Comparison of ENCODE assay signal across 8 cellular contexts in genomic region chrX:49270249-49270921, GRCh38. TPM values are rescaled to one million over a fixed set of nuclear protein-coding genes. Genes with fewer than 3 reads are reported as not detected.
DNase-seq lines count a peak whose midpoint lies in the region; ATAC-seq and TF ChIP-seq lines count a peak whose summit lies in the region.

No MANE protein-coding gene starts in this region.

- H3K4me1 ChIP-seq in adrenal gland (replicated peaks in 1 of 2) = peaks cover 0 to 17% of the 10 kb centered on the region in 2 donors
- H3K4me1 ChIP-seq in left lung = peaks cover 7 to 29% of the 10 kb centered on the region in 2 donors

- no peaks in the 10 kb centered on the region for H3K9me3 Mint-ChIP-seq in T-helper 1 cell treated with Interleukin-12 subunit alpha and Interleukin-12 subunit beta and Interleukin-4 antibody, amounts not matched to agents 30 μg/mL and 1 μg/mL, for 36 hours

- no peaks in the 10 kb centered on the region for H3K27me3 Mint-ChIP-seq in T-helper 1 cell treated with Interleukin-12 subunit alpha and Interleukin-12 subunit beta and Interleukin-4 antibody, amounts not matched to agents 30 μg/mL and 1 μg/mL, for 36 hours (ENCODE audit: low read depth)

- peak overlapping the region; percentile 13 to 99 (median 93) for H3K27ac ChIP-seq in adrenal gland
- H3K27ac ChIP-seq in left lung = peak overlapping the region; percentile 85 to 92
- H3K27ac ChIP-seq in temporal lobe (ENCODE audit: low read depth, low read length) = peak overlapping the region; percentile 37

- peak overlapping the region; percentile 87 for H3K27ac Mint-ChIP-seq in T-helper 1 cell treated with Interleukin-12 subunit alpha and Interleukin-12 subunit beta and Interleukin-4 antibody, amounts not matched to agents 30 μg/mL and 1 μg/mL, for 36 hours

- intact Hi-C loops in adrenal gland (cut with DNase I) = no loop called here
- intact Hi-C loops in left lung (cut with DNase I) = no loop called here

- TF ChIP-seq CTCF in adrenal gland (IDR thresholded peaks at IDR 0.05) (no peak), left lung (IDR thresholded peaks at IDR 0.05) (no peak)

- peak overlapping the region; percentile 78 for H3K4me3 Mint-ChIP-seq in T-helper 1 cell treated with Interleukin-12 subunit alpha and Interleukin-12 subunit beta and Interleukin-4 antibody, amounts not matched to agents 30 μg/mL and 1 μg/mL, for 36 hours

- H3K27me3 ChIP-seq in adrenal gland = no peaks in the 10 kb centered on the region
- H3K27me3 ChIP-seq in left lung = no peaks in the 10 kb centered on the region

- 47 to 87% (median 70%) methylated on average over 3 to 66 of the region's 66 CpGs for WGBS in adrenal gland, 4 donors

- peaks cover 15% of the 10 kb centered on the region for H3K36me3 Mint-ChIP-seq in T-helper 1 cell treated with Interleukin-12 subunit alpha and Interleukin-12 subunit beta and Interleukin-4 antibody, amounts not matched to agents 30 μg/mL and 1 μg/mL, for 36 hours (ENCODE audit: low read depth)

- no peaks in the 10 kb centered on the region for H3K36me3 ChIP-seq in adrenal gland (replicated peaks in 1 of 2)
- H3K36me3 ChIP-seq in left lung = no peaks in the 10 kb centered on the region

- no peak for TF ChIP-seq POLR2A in adrenal gland (IDR thresholded peaks at IDR 0.05)

- no peak for ATAC-seq in left lung
- no peak for ATAC-seq in GM18868 (IDR thresholded peaks at IDR 0.05; ENCODE audit: unreplicated experiment)
- ATAC-seq in GM21529 (IDR thresholded peaks at IDR 0.05; ENCODE audit: unreplicated experiment) = no peak

- H3K9me3 ChIP-seq in adrenal gland (replicated peaks in 1 of 3) (no peaks in the 10 kb centered on the region), left lung (no peaks in the 10 kb centered on the region)

- H3K4me3 ChIP-seq in adrenal gland (peak overlapping the region in 2 of 4 donors; percentile 59 to 80), left lung (peak overlapping the region; percentile 45 to 67)

- H3K4me1 Mint-ChIP-seq in T-helper 1 cell treated with Interleukin-12 subunit alpha and Interleukin-12 subunit beta and Interleukin-4 antibody, amounts not matched to agents 30 μg/mL and 1 μg/mL, for 36 hours (ENCODE audit: low read depth) = peaks cover 41% of the 10 kb centered on the region

- no peak for DNase-seq in T-helper 1 cell
- DNase-seq in adrenal gland = peak in 2 of 7 donors; percentile 14 to 29
- peak in 1 of 2 donors; percentile 77 for DNase-seq in left lung
- DNase-seq in HUDEP-2 (lab: John Stamatoyannopoulos, UW; ENCODE audit: unreplicated experiment in 76 of 76) = no peak

RNA-seq across cellular contexts. Expression of gene PPP1R3F, which starts 0.8 kb away (rescaled TPM):
- total RNA-seq in adrenal gland (10 to 100 TPM in 1 of 8 donors, 1 to 10 TPM in 7; 3.5 to 11.6 (median 6.4) TPM), left lung (1 to 10 TPM; 4.5 to 5.0 TPM), temporal lobe (9.6 TPM)
- polyA plus RNA-seq in adrenal gland = 1 to 10 TPM; 2.6 to 6.2 (median 4.3) TPM

RNA-seq across cellular contexts. Expression of gene FOXP3, which starts 5.9 kb away (rescaled TPM):
- total RNA-seq in adrenal gland (under 1 TPM in 4 of 8 donors, not detected in 4; 0.14 to 0.38 (median 0.29) TPM), left lung (under 1 TPM; 0.29 to 0.45 TPM), temporal lobe (0.25 TPM)
- polyA plus RNA-seq in adrenal gland = under 1 TPM; 0.20 to 0.53 (median 0.24) TPM

RNA-seq across cellular contexts. Expression of gene GAGE10, which starts 33.1 kb away (rescaled TPM):
- total RNA-seq in adrenal gland = not detected
- not detected for polyA plus RNA-seq in adrenal gland
- not detected for total RNA-seq in left lung
- total RNA-seq in temporal lobe = not detected

RNA-seq across cellular contexts. Expression of gene CCDC22, which starts 35.1 kb away (rescaled TPM):
- total RNA-seq in adrenal gland (10 to 100 TPM; 15.0 to 24.7 (median 19.8) TPM), left lung (10 to 100 TPM; 14.4 to 16.8 TPM), temporal lobe (5.4 TPM)
- 10 to 100 TPM in 2 of 3 donors, 1 to 10 TPM in 1; 6.0 to 13.6 (median 11.8) TPM for polyA plus RNA-seq in adrenal gland

RNA-seq across cellular contexts. Expression of gene CACNA1F, which starts 37.2 kb away (rescaled TPM):
- total RNA-seq in adrenal gland = under 1 TPM in 2 of 8 donors, not detected in 6; 0.14 to 0.18 TPM
- under 1 TPM in 2 of 3 donors, not detected in 1; 0.13 to 0.24 TPM for polyA plus RNA-seq in adrenal gland
- under 1 TPM; 0.21 to 0.73 TPM for total RNA-seq in left lung
- total RNA-seq in temporal lobe = not detected

Comparison
In these comparisons a context has a peak if more than half of its experiments do, and no peak if none do; other contexts are left out.
1. H3K27ac ChIP-seq: peak in every context shown above with its lines; median percentile 93 in adrenal gland; 88 in left lung; 37 in temporal lobe.